19 cellular contexts compared by ENCODE assay signal in the genomic region with DNA sequence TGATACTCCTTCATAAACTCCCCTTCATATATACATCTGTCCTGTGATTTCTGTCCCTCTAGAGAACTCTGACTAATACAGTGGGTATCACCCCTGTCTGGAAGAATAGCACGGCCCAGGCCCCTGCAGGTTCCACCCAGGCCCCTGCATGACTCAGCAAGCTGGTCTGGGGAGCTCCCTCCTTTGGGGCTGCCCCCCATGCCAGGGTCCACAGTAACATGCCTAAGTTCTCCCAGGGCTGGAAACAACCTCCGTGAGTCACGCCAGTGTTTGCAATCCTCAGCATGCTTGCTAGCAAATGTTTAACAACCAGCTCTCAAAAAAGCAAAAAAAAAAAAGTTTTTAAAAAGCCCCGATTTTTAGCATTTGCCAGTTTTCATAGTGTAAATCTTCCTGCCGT.
DNase-seq lines count a peak whose midpoint lies in the region; ATAC-seq and TF ChIP-seq lines count a peak whose summit lies in the region.
"Had no signal": no experiment of that assay in that cellular context is flagged by ENCODE, and none has a peak within 500 bp of the region (broad histone marks: within the 10 kb centered on the region; RNA-seq: fewer than 3 reads in every experiment).

No MANE protein-coding gene starts in this region.

- no peak overlapping the region for H3K27ac Mint-ChIP-seq in CD4-positive, alpha-beta T cell
- H3K27ac Mint-ChIP-seq: activated CD4-positive, alpha-beta memory T cell treated with anti-CD3 and anti-CD28 coated beads, Interleukin-2, amount 10 ng/mL, durations not matched to agents 7 days and 5 days; natural killer cell treated with Interleukin-12 subunit alpha and Interleukin-12 subunit beta and Interleukin-15 and Interleukin-18, amount 100 ng/mL, for 72 hours had no signal

- POLR2A ChIA-PET in AG04450 (lab: Yijun Ruan, JAX) = interaction anchor here (0.6 to 2.2 kb wide), 2 partner anchors 68 to 265 kb away, joined by 5 to 16 read pairs; no protein-coding TSS in a partner anchor
- POLR2A ChIA-PET in CD4-positive, alpha-beta T cell (lab: Charles Lee) = no interaction called here

- H3K4me1 ChIP-seq in HAP-1 = no peaks in the 10 kb centered on the region
- H3K4me1 ChIP-seq: esophagus squamous epithelium, testis had no signal

- H3K9me3 ChIP-seq in AG04450 (ENCODE audit: control insufficient read depth, insufficient read depth, low read length) (peaks cover 2% of the 10 kb centered on the region; the same call in 1 of the 2 replicates), HAP-1 (no peaks in the 10 kb centered on the region)
- no peaks in the 10 kb centered on the region for H3K9me3 ChIP-seq in CD4-positive, alpha-beta T cell (ENCODE audit: control insufficient read depth, low read length)
- H3K9me3 ChIP-seq: BLaER1, esophagus squamous epithelium, SK-N-SH, testis had no signal

- in situ Hi-C loops in brain microvascular endothelial cell (cut with HindIII; ENCODE audit: low pct_ligation_motif_present, low sequenced_read_pairs) (no loop called here), HAP-1 (cut with MboI; ENCODE audit: low sequenced_read_pairs) (no loop called here)

- H3K9me3 Mint-ChIP-seq in CD4-positive, alpha-beta T cell = no peaks in the 10 kb centered on the region
- H3K9me3 Mint-ChIP-seq: activated CD4-positive, alpha-beta memory T cell treated with anti-CD3 and anti-CD28 coated beads, Interleukin-2, amount 10 ng/mL, durations not matched to agents 7 days and 5 days; natural killer cell treated with Interleukin-12 subunit alpha and Interleukin-12 subunit beta and Interleukin-15 and Interleukin-18, amount 100 ng/mL, for 72 hours had no signal

- DNase-seq in AG04450 (ENCODE audit: low read depth, low spot score) (peak; percentile 46), HK-2 (ENCODE audit: unreplicated experiment) (peak; percentile 91), brain microvascular endothelial cell (peak; percentile 5), kidney tubule cell (ENCODE audit: low spot score) (peak; percentile 95), GOT3 (lab: John Stamatoyannopoulos, UW) (no peak), HAP-1 (ENCODE audit: low spot score in 2 of 2) (no peak)
- DNase-seq in CD4-positive, alpha-beta T cell = no peak
- no peak for DNase-seq in activated CD8-positive, alpha-beta memory T cell treated with anti-CD3 and anti-CD28 coated beads, Interleukin-2, amount 50 U/mL, for 48 hours
- DNase-seq: activated CD4-positive, alpha-beta memory T cell treated with anti-CD3 and anti-CD28 coated beads, Interleukin-2, amount 10 ng/mL, durations not matched to agents 7 days and 5 days; dermis blood vessel endothelial cell; DND-41; esophagus squamous epithelium; KG1; NCI-H1436 treated with DMSO at 0.1 percent for 48 hours; NCI-H446; SK-N-SH; testis had no signal

- no peak overlapping the region for H3K4me3 Mint-ChIP-seq in CD4-positive, alpha-beta T cell
- H3K4me3 Mint-ChIP-seq: activated CD4-positive, alpha-beta memory T cell treated with anti-CD3 and anti-CD28 coated beads, Interleukin-2, amount 10 ng/mL, durations not matched to agents 7 days and 5 days; natural killer cell treated with Interleukin-12 subunit alpha and Interleukin-12 subunit beta and Interleukin-15 and Interleukin-18, amount 100 ng/mL, for 72 hours had no signal

- H3K27me3 ChIP-seq in AG04450 (ENCODE audit: control insufficient read depth, insufficient read depth, low read length) = no peaks in the 10 kb centered on the region
- no peaks in the 10 kb centered on the region for H3K27me3 ChIP-seq in brain microvascular endothelial cell (replicated peaks)
- no peaks in the 10 kb centered on the region for H3K27me3 ChIP-seq in CD4-positive, alpha-beta T cell (ENCODE audit: control insufficient read depth, insufficient read depth, low read length)
- H3K27me3 ChIP-seq in HAP-1 (ENCODE audit: low read depth) = no peaks in the 10 kb centered on the region
- H3K27me3 ChIP-seq: BLaER1, testis had no signal

- CTCF ChIA-PET in AG04450 (lab: Charles Lee) = interaction anchor here (0.9 to 1.2 kb wide), 3 partner anchors 34 to 855 kb away, joined by 3 read pairs; no protein-coding TSS in a partner anchor
- CTCF ChIA-PET in CD4-positive, alpha-beta T cell (lab: Charles Lee) = no interaction called here

- H3K36me3 Mint-ChIP-seq in CD4-positive, alpha-beta T cell (ENCODE audit: low read depth) = no peaks in the 10 kb centered on the region
- H3K36me3 Mint-ChIP-seq: natural killer cell treated with Interleukin-12 subunit alpha and Interleukin-12 subunit beta and Interleukin-15 and Interleukin-18, amount 100 ng/mL, for 72 hours had no signal

- H3K36me3 ChIP-seq in brain microvascular endothelial cell (replicated peaks) (no peaks in the 10 kb centered on the region), HAP-1 (replicated peaks) (no peaks in the 10 kb centered on the region)
- H3K36me3 ChIP-seq: BLaER1, esophagus squamous epithelium had no signal

- H3K4me3 ChIP-seq in AG04450 (ENCODE audit: low read depth, low read length) (no peak overlapping the region), brain microvascular endothelial cell (ENCODE audit: low read depth, low read length) (no peak overlapping the region), HAP-1 (no peak overlapping the region)
- H3K4me3 ChIP-seq: BLaER1, esophagus squamous epithelium, testis had no signal

- no peak for TF ChIP-seq CTCF in AG04450 (IDR thresholded peaks at IDR 0.05; ENCODE audit: low read depth, low read length)
- TF ChIP-seq CTCF in brain microvascular endothelial cell (IDR thresholded peaks at IDR 0.05; ENCODE audit: low read depth, low read length, missing control alignments) = no peak
- no peak for TF ChIP-seq CTCF in CD4-positive, alpha-beta T cell (IDR thresholded peaks at IDR 0.05)

- H3K27me3 Mint-ChIP-seq in CD4-positive, alpha-beta T cell = peaks cover 5% of the 10 kb centered on the region
- H3K27me3 Mint-ChIP-seq: activated CD4-positive, alpha-beta memory T cell treated with anti-CD3 and anti-CD28 coated beads, Interleukin-2, amount 10 ng/mL, durations not matched to agents 7 days and 5 days had no signal

- H3K27ac ChIP-seq in AG04450 (ENCODE audit: low read depth, low read length) = peak overlapping the region; percentile 82
- H3K27ac ChIP-seq in brain microvascular endothelial cell = no peak overlapping the region
- no peak overlapping the region for H3K27ac ChIP-seq in CD4-positive, alpha-beta T cell (ENCODE audit: low read depth, low read length)
- H3K27ac ChIP-seq: testis had no signal

- ATAC-seq in CD4-positive, alpha-beta T cell (ENCODE audit: poor library complexity) = no peak
- ATAC-seq: natural killer cell treated with Interleukin-12 subunit alpha and Interleukin-12 subunit beta and Interleukin-15 and Interleukin-18, amount 100 ng/mL, for 72 hours had no signal

- no peaks in the 10 kb centered on the region for H3K4me1 Mint-ChIP-seq in CD4-positive, alpha-beta T cell (ENCODE audit: low read depth)
- H3K4me1 Mint-ChIP-seq: activated CD4-positive, alpha-beta memory T cell treated with anti-CD3 and anti-CD28 coated beads, Interleukin-2, amount 10 ng/mL, durations not matched to agents 7 days and 5 days had no signal

- intact Hi-C loops in CD4-positive, alpha-beta T cell (cut with DNase I, micrococcal nuclease) = no loop called here

Comparison
In these comparisons a context has a peak if more than half of its experiments do, and no peak if none do; other contexts are left out.
1. DNase-seq: peak in AG04450 (single experiment), HK-2 (single experiment), brain microvascular endothelial cell (single experiment) and kidney tubule cell (single experiment); none in CD4-positive, alpha-beta T cell (0 of 10), GOT3 (single experiment), activated CD8-positive, alpha-beta memory T cell treated with anti-CD3 and anti-CD28 coated beads, Interleukin-2, amount 50 U/mL, for 48 hours (single experiment) and HAP-1 (0 of 2).